In the genomic region with DNA sequence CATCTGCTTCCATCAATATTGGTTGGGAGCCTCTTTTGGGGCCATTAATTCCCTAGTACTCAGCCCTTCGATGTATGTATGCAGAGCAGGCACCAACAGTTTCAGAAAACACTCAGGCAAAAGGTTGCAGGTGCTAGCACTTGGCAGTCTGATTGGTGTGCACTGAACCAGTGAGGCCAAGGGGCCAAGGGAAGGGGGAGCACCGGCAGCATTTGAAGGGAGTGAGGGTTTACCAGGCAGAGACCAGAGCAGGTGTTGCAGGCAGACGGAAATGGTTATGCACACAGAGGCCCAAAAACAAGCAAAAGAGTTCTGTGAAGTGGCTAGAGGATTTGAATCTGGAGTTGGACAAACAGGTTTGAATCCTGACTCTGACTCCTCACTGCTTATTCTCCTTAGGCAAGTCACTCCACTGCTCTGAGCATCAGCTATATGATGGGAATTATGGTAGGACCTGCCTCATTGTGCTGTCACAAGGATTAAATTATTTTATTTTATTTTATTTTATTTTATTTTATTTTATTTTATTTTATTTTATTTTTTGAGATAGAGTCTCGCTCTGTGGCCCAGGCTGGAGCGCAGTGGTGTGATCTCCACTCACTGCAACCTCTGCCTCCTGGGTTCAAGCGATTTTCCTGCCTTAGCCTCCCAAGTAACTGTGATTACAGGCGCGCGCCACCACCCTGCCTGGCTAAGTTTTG, we compare ENCODE assay signal across 12 cellular contexts. TPM values are rescaled to one million over a fixed set of nuclear protein-coding genes. Genes with fewer than 3 reads are reported as not detected.
DNase-seq lines count a peak whose midpoint lies in the region; ATAC-seq and TF ChIP-seq lines count a peak whose summit lies in the region.
"Had no signal": no experiment of that assay in that cellular context is flagged by ENCODE, and none has a peak within 500 bp of the region (broad histone marks: within the 10 kb centered on the region; RNA-seq: fewer than 3 reads in every experiment).

No MANE protein-coding gene starts in this region.

- H3K79me2 ChIP-seq in DOHH2 (ENCODE audit: control insufficient read depth, low read length) = no peaks in the 10 kb centered on the region

- no peaks in the 10 kb centered on the region for H3K9me3 ChIP-seq in DOHH2 (ENCODE audit: control insufficient read depth, insufficient read depth, low read length)
- H3K9me3 ChIP-seq: sigmoid colon, thoracic aorta had no signal

- H4K20me1 ChIP-seq in DOHH2 (ENCODE audit: control insufficient read depth, insufficient read depth, low read depth, low read length) = no peaks in the 10 kb centered on the region

- peak overlapping the region; percentile 24; the same call in 1 of the 2 replicates for H3K4me3 ChIP-seq in DOHH2 (ENCODE audit: low read length)
- H3K4me3 ChIP-seq: sigmoid colon, thoracic aorta had no signal

- no peaks in the 10 kb centered on the region for H3K36me3 ChIP-seq in DOHH2 (ENCODE audit: control insufficient read depth, low read length)
- H3K36me3 ChIP-seq: sigmoid colon, thoracic aorta had no signal

- intact Hi-C loops in left ventricle myocardium superior (cut with micrococcal nuclease) = no loop called here
- intact Hi-C loops in left cardiac atrium (cut with DNase I) = no loop called here

- peak; percentile 84 for DNase-seq in NCI-H526 treated with DMSO at 0.1 percent for 48 hours (lab: John Stamatoyannopoulos, UW)
- no peak for DNase-seq in midbrain (lab: John Stamatoyannopoulos, UW)
- DNase-seq in cortex of kidney (lab: John Stamatoyannopoulos, UW) = no peak
- DNase-seq in left ventricle myocardium superior = no peak
- DNase-seq in left cardiac atrium = no peak
- DNase-seq: activated T-cell treated with anti-CD3 and anti-CD28 coated beads, Interleukin-2, amount 50 U/mL, for 4 hours; Calu3; sigmoid colon had no signal

- no peaks in the 10 kb centered on the region for H3F3A ChIP-seq in DOHH2 (ENCODE audit: control insufficient read depth, insufficient read depth)

- H3K9me2 ChIP-seq in DOHH2 (replicated peaks; ENCODE audit: control insufficient read depth, low read length) = no peaks in the 10 kb centered on the region

- TF ChIP-seq CTCF in DOHH2 (IDR thresholded peaks at IDR 0.05; ENCODE audit: low read depth, low read length, poor library complexity, severe bottlenecking) = no peak

- peak overlapping the region; percentile 54 for H3K4me2 ChIP-seq in DOHH2 (ENCODE audit: low read length)

- H3K27ac ChIP-seq in DOHH2 (ENCODE audit: low read depth, low read length) = no peak overlapping the region
- H3K27ac ChIP-seq: sigmoid colon, thoracic aorta had no signal

- ATAC-seq in GM19463 (IDR thresholded peaks at IDR 0.05; ENCODE audit: unreplicated experiment) (peak; percentile 100), HG03159 (IDR thresholded peaks at IDR 0.05; ENCODE audit: unreplicated experiment) (peak; percentile 99), left ventricle myocardium superior (no peak), left cardiac atrium (no peak)
- ATAC-seq: activated T-cell treated with anti-CD3 and anti-CD28 coated beads, Interleukin-2, amount 50 U/mL, for 4 hours had no signal

- no peaks in the 10 kb centered on the region for H3K27me3 ChIP-seq in DOHH2 (ENCODE audit: control insufficient read depth, low read length)
- H3K27me3 ChIP-seq: sigmoid colon had no signal

- H3K4me1 ChIP-seq in DOHH2 (ENCODE audit: control insufficient read depth, low read length) = peaks cover 32% of the 10 kb centered on the region

RNA-seq across cellular contexts. Expression of a gene that starts 58.1 kb away (rescaled TPM):
- total RNA-seq in left ventricle myocardium superior = 6.9 TPM
- total RNA-seq in left cardiac atrium = 1 to 10 TPM; 8.9 to 9.3 TPM

Comparison
In these comparisons a context has a peak if more than half of its experiments do, and no peak if none do; other contexts are left out.
1. ATAC-seq: peak in GM19463 (single experiment) and HG03159 (single experiment); none in left ventricle myocardium superior (single experiment) and left cardiac atrium (0 of 2).